In the genomic region with DNA sequence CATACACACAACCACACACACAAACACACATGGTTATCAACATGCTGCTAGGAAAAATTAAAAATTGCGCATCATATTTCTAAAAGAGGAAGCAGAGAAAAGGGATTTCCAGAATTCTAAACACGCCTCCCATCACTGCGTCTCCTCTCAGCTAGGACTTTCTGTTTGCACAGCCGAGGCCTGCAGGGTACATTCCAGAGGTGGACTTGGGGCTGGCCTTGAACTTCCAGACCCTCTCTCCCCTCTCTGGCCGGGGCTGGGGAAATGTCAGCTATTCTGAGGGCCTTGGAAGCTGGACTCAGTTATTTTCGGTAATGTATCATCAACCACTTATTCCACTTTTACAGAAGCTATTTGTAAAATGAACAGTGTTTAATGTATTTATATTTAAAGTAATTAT, we compare ENCODE assay signal across 21 cellular contexts.
A peak's percentile ranks its signal among the peaks of the same experiment; 100 is the strongest.
DNase-seq lines count a peak whose midpoint lies in the region; ATAC-seq and TF ChIP-seq lines count a peak whose summit lies in the region.
"Had no signal": no experiment of that assay in that cellular context is flagged by ENCODE, and none has a peak within 500 bp of the region (broad histone marks: within the 10 kb centered on the region; RNA-seq: fewer than 3 reads in every experiment).

No MANE protein-coding gene starts in this region.

- H3K27ac ChIP-seq in coronary artery = peak overlapping the region; percentile 32 to 48
- peak overlapping the region; percentile 22 for H3K27ac ChIP-seq in iPS-20b (ENCODE audit: low read length)
- no peak overlapping the region for H3K27ac ChIP-seq in lower lobe of right lung
- H3K27ac ChIP-seq: HL-60 had no signal

- H3K36me3 ChIP-seq in iPS-20b (ENCODE audit: insufficient read depth, low read depth, low read length) (no peaks in the 10 kb centered on the region), lower lobe of right lung (no peaks in the 10 kb centered on the region)
- H3K36me3 ChIP-seq: BE2C, HAP-1 had no signal

- H3K27ac Mint-ChIP-seq in type B pancreatic cell = peak overlapping the region; percentile 62
- H3K27ac Mint-ChIP-seq: CD4-positive, CD25-positive, alpha-beta regulatory T cell had no signal

- TF ChIP-seq CTCF in coronary artery (IDR thresholded peaks at IDR 0.05) (no peak), type B pancreatic cell (conservative IDR thresholded peaks at IDR 0.05) (no peak), lower lobe of right lung (IDR thresholded peaks at IDR 0.05) (no peak)

- H3K4me1 ChIP-seq in iPS-20b (ENCODE audit: insufficient read depth, low read length) = peaks cover 16% of the 10 kb centered on the region
- H3K4me1 ChIP-seq in lower lobe of right lung = peaks cover 5% of the 10 kb centered on the region
- H3K4me1 ChIP-seq: BE2C, HAP-1 had no signal

- intact Hi-C loops in sciatic nerve (cut with DNase I) = no loop called here
- intact Hi-C loops in lower lobe of right lung (cut with DNase I) = no loop called here

- no peaks in the 10 kb centered on the region for H3K9me3 Mint-ChIP-seq in type B pancreatic cell

- peak overlapping the region; percentile 28 for H3K4me3 Mint-ChIP-seq in type B pancreatic cell
- H3K4me3 Mint-ChIP-seq: CD4-positive, CD25-positive, alpha-beta regulatory T cell had no signal

- ATAC-seq in sciatic nerve (peak; percentile 38), HG03095 (IDR thresholded peaks at IDR 0.05; ENCODE audit: unreplicated experiment) (no peak), lower lobe of right lung (no peak)
- ATAC-seq: Right ventricle myocardium inferior had no signal

- no peaks in the 10 kb centered on the region for H3K9me3 ChIP-seq in iPS-20b (ENCODE audit: insufficient read depth, low read depth, low read length)
- no peaks in the 10 kb centered on the region for H3K9me3 ChIP-seq in lower lobe of right lung
- H3K9me3 ChIP-seq: BE2C, HAP-1 had no signal

- H3K9ac ChIP-seq in iPS-20b (ENCODE audit: low read depth, low read length) = no peak overlapping the region

- DNase-seq in coronary artery (ENCODE audit: low spot score) (no peak), sciatic nerve (ENCODE audit: low spot score) (no peak), type B pancreatic cell (ENCODE audit: extremely low spot score, unreplicated experiment) (no peak), lower lobe of right lung (no peak)
- DNase-seq in activated CD4-positive, alpha-beta T cell treated with anti-CD3 and anti-CD28 coated beads for 4 hours = no peak
- DNase-seq: BE2C; CD4-positive, CD25-positive, alpha-beta regulatory T cell; DND-41; KBM-7; MM.1S; NCI-H1048; NCI-H1417 treated with DMSO at 0.1 percent for 48 hours; NCI-H187 treated with DMSO at 0.1 percent for 48 hours; NCI-H2107; NCI-H446 treated with DMSO at 0.1 percent for 48 hours; NCI-H526 treated with DMSO at 0.1 percent for 48 hours had no signal

- H3K4me3 ChIP-seq in coronary artery = no peak overlapping the region
- no peak overlapping the region for H3K4me3 ChIP-seq in iPS-20b (ENCODE audit: low read length)
- no peak overlapping the region for H3K4me3 ChIP-seq in lower lobe of right lung
- H3K4me3 ChIP-seq: HAP-1 had no signal

- H3K27me3 ChIP-seq in iPS-20b (ENCODE audit: insufficient read depth, low read length) (no peaks in the 10 kb centered on the region), lower lobe of right lung (ENCODE audit: low read depth) (no peaks in the 10 kb centered on the region)
- H3K27me3 ChIP-seq: BE2C had no signal

- no peaks in the 10 kb centered on the region for H3K36me3 Mint-ChIP-seq in type B pancreatic cell
- H3K36me3 Mint-ChIP-seq: CD4-positive, CD25-positive, alpha-beta regulatory T cell had no signal

- peaks cover 5% of the 10 kb centered on the region for H3K27me3 Mint-ChIP-seq in type B pancreatic cell
- H3K27me3 Mint-ChIP-seq: CD4-positive, CD25-positive, alpha-beta regulatory T cell had no signal

- H3K4me1 Mint-ChIP-seq in type B pancreatic cell (ENCODE audit: unreplicated experiment) = peaks cover 35% of the 10 kb centered on the region
- H3K4me1 Mint-ChIP-seq: CD4-positive, CD25-positive, alpha-beta regulatory T cell had no signal
